In the genomic region with DNA sequence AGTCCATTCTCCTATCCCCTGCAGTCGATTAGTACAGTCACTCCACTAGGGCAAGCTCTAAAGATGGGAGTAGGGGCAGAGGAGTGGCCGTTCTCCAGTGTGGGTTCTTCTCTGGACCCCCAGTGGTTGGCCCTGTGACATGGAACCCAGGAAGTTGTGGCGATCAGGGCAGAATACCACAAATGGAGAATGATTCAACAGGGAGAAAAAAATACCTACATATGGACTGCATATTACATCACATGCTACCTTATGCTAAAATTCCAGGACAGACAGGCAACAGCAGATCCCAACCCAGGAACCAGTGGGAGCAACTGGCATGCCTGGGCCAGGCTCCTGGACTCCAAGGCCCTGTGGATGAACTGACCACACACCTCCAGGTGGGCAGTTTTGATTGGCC, we compare ENCODE assay signal across 10 cellular contexts. TPM values are rescaled to one million over a fixed set of nuclear protein-coding genes. Genes with fewer than 3 reads are reported as not detected.
DNase-seq lines count a peak whose midpoint lies in the region; ATAC-seq, FAIRE-seq and TF ChIP-seq lines count a peak whose summit lies in the region.
"Had no signal": no experiment of that assay in that cellular context is flagged by ENCODE, and none has a peak within 500 bp of the region (broad histone marks: within the 10 kb centered on the region; RNA-seq: fewer than 3 reads in every experiment).

No MANE protein-coding gene starts in this region.

- H3K36me3 ChIP-seq in CD8-positive, alpha-beta T cell (ENCODE audit: insufficient read depth, low read length) = peaks cover 13% of the 10 kb centered on the region
- no peaks in the 10 kb centered on the region for H3K36me3 ChIP-seq in H7 (replicated peaks; ENCODE audit: control insufficient read depth, insufficient read depth, low read length)

- peaks cover 64% of the 10 kb centered on the region for H3K36me3 Mint-ChIP-seq in CD8-positive, alpha-beta T cell
- peaks cover 40% of the 10 kb centered on the region for H3K36me3 Mint-ChIP-seq in activated naive CD8-positive, alpha-beta T cell treated with anti-CD3 and anti-CD28 coated beads for 36 hours
- H3K36me3 Mint-ChIP-seq in memory B cell = peaks cover 32% of the 10 kb centered on the region

- no peak overlapping the region for H3K4me3 Mint-ChIP-seq in CD8-positive, alpha-beta T cell
- H3K4me3 Mint-ChIP-seq in activated naive CD8-positive, alpha-beta T cell treated with anti-CD3 and anti-CD28 coated beads for 36 hours = no peak overlapping the region
- no peak overlapping the region for H3K4me3 Mint-ChIP-seq in memory B cell

- CTCF ChIA-PET in CD8-positive, alpha-beta T cell (lab: Charles Lee) = interaction anchor here (1.2 to 7.0 kb wide), 8 partner anchors 8 to 309 kb away, joined by 3 to 79 read pairs (median 4); a partner anchor contains a TSS

- intact Hi-C loops in CD8-positive, alpha-beta T cell (cut with DNase I, micrococcal nuclease) = no loop called here

- no peak for FAIRE-seq in H54 (lab: Jason Lieb, UNC)

- no peak for TF ChIP-seq CTCF in CD8-positive, alpha-beta T cell (IDR thresholded peaks at IDR 0.05)

- H3K4me1 ChIP-seq in CD8-positive, alpha-beta T cell (ENCODE audit: insufficient read depth, low read length) = peaks cover 4% of the 10 kb centered on the region

- no peak overlapping the region for H3K4me3 ChIP-seq in CD8-positive, alpha-beta T cell (ENCODE audit: low read depth, low read length)
- no peak overlapping the region for H3K4me3 ChIP-seq in H7 (ENCODE audit: insufficient read depth, low read depth, low read length)

- no peak overlapping the region for H3K27ac ChIP-seq in CD8-positive, alpha-beta T cell (ENCODE audit: low read depth, low read length)

- H3K27me3 ChIP-seq in CD8-positive, alpha-beta T cell (ENCODE audit: insufficient read depth, low read length) = no peaks in the 10 kb centered on the region
- no peaks in the 10 kb centered on the region for H3K27me3 ChIP-seq in H7 (ENCODE audit: control insufficient read depth, insufficient read depth, low read length)

- H3K27ac Mint-ChIP-seq in CD8-positive, alpha-beta T cell = peak overlapping the region; percentile 16
- peak overlapping the region; percentile 70 for H3K27ac Mint-ChIP-seq in activated naive CD8-positive, alpha-beta T cell treated with anti-CD3 and anti-CD28 coated beads for 36 hours
- H3K27ac Mint-ChIP-seq in memory B cell = peak overlapping the region; percentile 66

- ATAC-seq in CD8-positive, alpha-beta T cell = no peak
- ATAC-seq in memory B cell (ENCODE audit: low read depth) (no peak), GM21447 (IDR thresholded peaks at IDR 0.05; ENCODE audit: unreplicated experiment) (no peak)

- POLR2A ChIA-PET in CD8-positive, alpha-beta T cell (lab: Charles Lee) = no interaction called here

- no peaks in the 10 kb centered on the region for H3K27me3 Mint-ChIP-seq in CD8-positive, alpha-beta T cell (ENCODE audit: low read depth)
- H3K27me3 Mint-ChIP-seq in activated naive CD8-positive, alpha-beta T cell treated with anti-CD3 and anti-CD28 coated beads for 36 hours = no peaks in the 10 kb centered on the region
- no peaks in the 10 kb centered on the region for H3K27me3 Mint-ChIP-seq in memory B cell

- H3K9me3 ChIP-seq in CD8-positive, alpha-beta T cell (ENCODE audit: low read length) = no peaks in the 10 kb centered on the region

- no peaks in the 10 kb centered on the region for H3K9me3 Mint-ChIP-seq in CD8-positive, alpha-beta T cell
- no peaks in the 10 kb centered on the region for H3K9me3 Mint-ChIP-seq in activated naive CD8-positive, alpha-beta T cell treated with anti-CD3 and anti-CD28 coated beads for 36 hours
- H3K9me3 Mint-ChIP-seq in memory B cell = no peaks in the 10 kb centered on the region

- TF ChIP-seq POLR2A in H54 (IDR thresholded peaks at IDR 0.05; ENCODE audit: low read depth, low read length) = no peak

- peaks cover 8% of the 10 kb centered on the region for H3K4me1 Mint-ChIP-seq in CD8-positive, alpha-beta T cell (ENCODE audit: low read depth)
- H3K4me1 Mint-ChIP-seq in activated naive CD8-positive, alpha-beta T cell treated with anti-CD3 and anti-CD28 coated beads for 36 hours = peaks cover 42% of the 10 kb centered on the region
- H3K4me1 Mint-ChIP-seq in memory B cell = peaks cover 58% of the 10 kb centered on the region

- no peak for DNase-seq in CD8-positive, alpha-beta T cell
- peak; percentile 56 for DNase-seq in H54 (ENCODE audit: insufficient read length, low spot score)
- DNase-seq in activated naive CD8-positive, alpha-beta T cell treated with anti-CD3 and anti-CD28 coated beads for 36 hours = no peak
- DNase-seq in memory B cell (ENCODE audit: low spot score in 2 of 2) = no peak
- no peak for DNase-seq in H7
- DNase-seq in DMS153 (lab: John Stamatoyannopoulos, UW) = no peak
- DNase-seq: caudate nucleus, DND-41, NCI-H2081 had no signal

RNA-seq across cellular contexts. Expression of a gene that starts 20.4 kb away (rescaled TPM):
- 10 to 100 TPM; 14.6 to 17.0 TPM for total RNA-seq in CD8-positive, alpha-beta T cell
- 10 to 100 TPM; 50.8 to 52.2 TPM for total RNA-seq in activated naive CD8-positive, alpha-beta T cell treated with anti-CD3 and anti-CD28 coated beads for 36 hours
- 0.90 and 2.4 TPM in 2 replicates for total RNA-seq in H7 (2014; rRNA removed; shearing (Covaris generic))

RNA-seq across cellular contexts. Expression of a gene that starts 35.8 kb away (rescaled TPM):
- total RNA-seq in CD8-positive, alpha-beta T cell = 10 to 100 TPM; 25.0 to 26.2 TPM
- 10 to 100 TPM; 15.5 to 16.0 TPM for total RNA-seq in activated naive CD8-positive, alpha-beta T cell treated with anti-CD3 and anti-CD28 coated beads for 36 hours
- 44.0 and 45.4 TPM in 2 replicates for total RNA-seq in H7 (2014; rRNA removed; shearing (Covaris generic))

RNA-seq across cellular contexts. Expression of a gene that starts 41.8 kb away (rescaled TPM):
- under 1 TPM; 0.19 to 0.50 TPM for total RNA-seq in CD8-positive, alpha-beta T cell
- total RNA-seq in activated naive CD8-positive, alpha-beta T cell treated with anti-CD3 and anti-CD28 coated beads for 36 hours = under 1 TPM; 0.58 to 0.74 TPM
- 15.7 and 16.4 TPM in 2 replicates for total RNA-seq in H7 (2014; rRNA removed; shearing (Covaris generic))

Comparison
In these comparisons a context has a peak if more than half of its experiments do, and no peak if none do; other contexts are left out.
1. H3K27ac Mint-ChIP-seq: peak in every context shown above with its lines; median percentile 70 in activated naive CD8-positive, alpha-beta T cell treated with anti-CD3 and anti-CD28 coated beads for 36 hours; 66 in memory B cell; 16 in CD8-positive, alpha-beta T cell.